In the genomic region with DNA sequence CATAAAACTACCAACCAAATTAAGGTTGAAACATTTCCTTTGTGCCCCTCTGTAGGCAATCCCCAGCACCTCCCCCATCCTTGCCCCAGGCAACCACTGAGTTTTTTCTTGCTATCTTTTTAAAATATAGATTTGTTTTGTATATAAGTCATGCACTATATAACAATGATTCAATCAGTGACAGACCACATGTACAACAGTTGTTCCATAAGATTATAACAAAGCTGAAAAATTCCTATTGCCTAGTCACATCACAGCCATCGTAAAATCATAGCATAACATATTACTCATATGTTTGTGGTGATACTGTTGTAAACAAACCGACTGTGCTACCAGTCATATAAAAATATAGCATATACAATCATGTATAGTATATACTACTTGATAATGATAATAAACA, we compare ENCODE assay signal across 20 cellular contexts.
"Had no signal": no experiment of that assay in that cellular context is flagged by ENCODE, and none has a peak within 500 bp of the region (broad histone marks: within the 10 kb centered on the region; RNA-seq: fewer than 3 reads in every experiment).

No MANE protein-coding gene starts in this region.

- H3K9me3 ChIP-seq: neutrophil, pancreas, right lobe of liver, suprapubic skin, transverse colon, uterus had no signal

- DNase-seq: activated CD4-positive, alpha-beta memory T cell treated with anti-CD3 and anti-CD28 coated beads for 36 hours; activated CD4-positive, alpha-beta T cell treated with anti-CD3 and anti-CD28 coated beads for 36 hours; activated gamma-delta T cell treated with Interleukin-2 at 50 U/mL for 16 hours; activated T-cell treated with anti-CD3 and anti-CD28 coated beads for 4 hours; amygdala; caudate nucleus; dorsolateral prefrontal cortex; heart right ventricle; kidney glomerular epithelial cell; pancreas; right lobe of liver; stimulated activated CD4-positive, alpha-beta T cell treated with anti-CD3 and anti-CD28 coated beads, Interleukin-4, amount 100 ng/mL, for 1 hour; stimulated activated naive CD8-positive, alpha-beta T cell treated with anti-CD3 and anti-CD28 coated beads, Interleukin-15, amount 100 ng/mL, for 72 hours; transverse colon; uterus had no signal

- H3K4me3 ChIP-seq: dorsolateral prefrontal cortex, heart right ventricle, pancreas, right lobe of liver, smooth muscle cell, suprapubic skin, transverse colon, uterus had no signal

- ATAC-seq: activated CD4-positive, alpha-beta T cell treated with anti-CD3 and anti-CD28 coated beads for 36 hours; heart right ventricle; natural killer cell treated with Interleukin-12 subunit alpha and Interleukin-12 subunit beta and Interleukin-15 and Interleukin-18, amount 100 ng/mL, for 72 hours; pancreas; right lobe of liver; stimulated activated naive CD8-positive, alpha-beta T cell treated with anti-CD3 and anti-CD28 coated beads, Interleukin-15, amount 100 ng/mL, for 72 hours; WTC11 had no signal

- H3K27me3 ChIP-seq: neutrophil, pancreas, right lobe of liver, suprapubic skin, transverse colon had no signal

- H3K27ac ChIP-seq: dorsolateral prefrontal cortex, heart right ventricle, neutrophil, pancreas, right lobe of liver, suprapubic skin, transverse colon, uterus had no signal

- H3K4me1 ChIP-seq: heart right ventricle, pancreas, right lobe of liver, suprapubic skin, transverse colon, uterus had no signal

- H3K36me3 ChIP-seq: heart right ventricle, neutrophil, pancreas, right lobe of liver, suprapubic skin, transverse colon, uterus had no signal
